Comparison of ENCODE assay signal across 1 cellular context in genomic region chr13:96769874-96770273, GRCh38.
TF ChIP-seq lines count a peak whose summit lies in the region.

No MANE protein-coding gene starts in this region.

TF ChIP-seq in HEK293, 187 proteins besides CTCF, POLR2A, EP300 and RAD21 (continued from another document):
- TF ChIP-seq ZNF18 (tag by site-specific recombination; IDR thresholded peaks at IDR 0.05) (no peak), ZNF354C (tag by site-specific recombination; IDR thresholded peaks at IDR 0.05; ENCODE audit: borderline replicate concordance, low read depth) (no peak), HOXC10 (CRISPR knock-in tag; IDR thresholded peaks at IDR 0.05) (no peak), ZNF791 (tag by site-specific recombination; IDR thresholded peaks at IDR 0.05) (no peak)
